ENCODE assay signal across 8 cellular contexts in the genomic region with DNA sequence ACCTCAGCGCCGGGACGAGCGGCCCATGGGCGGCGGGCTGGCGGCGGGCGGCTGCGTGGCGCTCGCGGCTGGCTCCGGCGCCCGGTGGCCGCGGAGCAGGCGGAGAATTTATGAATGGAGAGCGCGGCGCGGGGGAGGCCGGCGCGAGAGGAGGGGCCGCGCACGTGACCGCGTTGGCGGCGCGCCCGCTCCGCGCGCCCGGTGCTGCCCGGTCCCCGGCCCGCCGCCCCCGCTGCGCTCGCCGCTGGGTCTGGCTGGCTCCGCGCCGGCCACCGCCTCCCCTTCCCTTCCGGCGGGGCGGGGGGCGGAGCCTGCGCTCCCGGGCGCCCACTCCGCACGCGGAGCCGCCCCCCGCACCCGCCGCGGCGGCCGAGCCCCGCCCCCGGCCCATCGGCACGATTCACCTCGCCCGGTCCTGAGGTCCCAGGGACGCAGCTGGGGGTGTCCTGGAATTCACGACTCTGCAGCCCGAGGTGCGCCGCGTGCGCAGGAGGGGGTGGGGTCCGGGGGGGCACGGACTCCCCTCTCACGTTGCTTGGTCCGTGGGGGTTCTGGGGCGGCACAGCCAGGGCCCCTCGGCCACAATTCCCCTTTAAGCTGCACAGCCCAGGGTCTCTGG. TPM values are rescaled to one million over a fixed set of nuclear protein-coding genes. Genes with fewer than 3 reads are reported as not detected.
DNase-seq lines count a peak whose midpoint lies in the region; ATAC-seq, FAIRE-seq and TF ChIP-seq lines count a peak whose summit lies in the region.

A gene with protein sequence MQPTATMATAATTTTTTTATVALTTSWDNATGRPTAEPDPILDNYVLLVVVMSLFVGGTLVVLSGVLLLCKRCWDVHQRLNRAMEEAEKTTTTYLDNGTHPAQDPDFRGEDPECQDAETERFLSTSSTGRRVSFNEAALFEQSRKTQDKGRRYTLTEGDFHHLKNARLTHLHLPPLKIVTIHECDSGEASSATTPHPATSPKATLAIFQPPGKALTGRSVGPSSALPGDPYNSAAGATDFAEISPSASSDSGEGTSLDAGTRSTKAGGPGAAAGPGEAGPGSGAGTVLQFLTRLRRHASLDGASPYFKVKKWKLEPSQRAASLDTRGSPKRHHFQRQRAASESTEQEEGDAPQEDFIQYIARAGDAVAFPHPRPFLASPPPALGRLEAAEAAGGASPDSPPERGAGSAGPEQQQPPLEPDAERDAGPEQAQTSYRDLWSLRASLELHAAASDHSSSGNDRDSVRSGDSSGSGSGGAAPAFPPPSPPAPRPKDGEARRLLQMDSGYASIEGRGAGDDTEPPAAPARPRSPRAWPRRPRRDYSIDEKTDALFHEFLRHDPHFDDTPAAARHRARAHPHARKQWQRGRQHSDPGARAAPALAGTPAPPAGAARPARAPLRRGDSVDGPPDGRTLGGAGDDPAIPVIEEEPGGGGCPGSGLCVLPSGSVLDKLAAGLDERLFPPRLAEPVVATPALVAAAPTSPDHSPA (minus strand): TSS at position 252 of the 619 bp plus-strand sequence. CDS start 1,905 bp downstream, outside the sequence.

- 1% methylated on average over 87 of the region's 87 CpGs for WGBS in HUES64
- under 1% methylated on average over 87 of the region's 87 CpGs for WGBS in right cardiac atrium
- 1% methylated on average over 12 to 87 of the region's 87 CpGs for WGBS in small intestine, 3 donors

- no peak for TF ChIP-seq CTCF in CD8-positive, alpha-beta T cell (IDR thresholded peaks at IDR 0.05)

- no peak for FAIRE-seq in small intestine (lab: Jason Lieb, UNC)

- H3K36me3 Mint-ChIP-seq in CD8-positive, alpha-beta T cell, result peaks cover 2% of the 10 kb centered on the region
- H3K36me3 Mint-ChIP-seq in activated naive CD4-positive, alpha-beta T cell treated with anti-CD3 and anti-CD28 coated beads, Interleukin-2, amount 50 U/mL, for 72 hours, result peaks cover 0 to 12% of the 10 kb centered on the region in 2 donors

- peaks cover 36% of the 10 kb centered on the region for H3K4me1 ChIP-seq in CD8-positive, alpha-beta T cell (ENCODE audit: insufficient read depth, low read length)
- H3K4me1 ChIP-seq in HUES64 (ENCODE audit: insufficient read depth, low read length), result peaks cover 7% of the 10 kb centered on the region; the same call in 1 of the 2 replicates
- H3K4me1 ChIP-seq in right cardiac atrium (ENCODE audit: control insufficient read depth, insufficient read depth, low read length), result no peaks in the 10 kb centered on the region
- H3K4me1 ChIP-seq in small intestine (ENCODE audit: control insufficient read depth in 2 of 2, insufficient read depth in 1 of 2, low read depth in 1 of 2, low read length in 1 of 2), result peaks cover 3% of the 10 kb centered on the region in 2 donors

- H3K9me3 Mint-ChIP-seq in CD8-positive, alpha-beta T cell, result no peaks in the 10 kb centered on the region
- H3K9me3 Mint-ChIP-seq in activated naive CD4-positive, alpha-beta T cell treated with anti-CD3 and anti-CD28 coated beads, Interleukin-2, amount 50 U/mL, for 72 hours, result no peaks in the 10 kb centered on the region

- no peak for ATAC-seq in CD8-positive, alpha-beta T cell
- peak; percentile 4 to 7 for ATAC-seq in activated naive CD4-positive, alpha-beta T cell treated with anti-CD3 and anti-CD28 coated beads, Interleukin-2, amount 50 U/mL, for 72 hours
- ATAC-seq in right cardiac atrium (no peak), GM19023 (IDR thresholded peaks at IDR 0.05; ENCODE audit: unreplicated experiment) (no peak)

- peaks cover 30% of the 10 kb centered on the region for H3K4me1 Mint-ChIP-seq in CD8-positive, alpha-beta T cell (ENCODE audit: low read depth)

- no peaks in the 10 kb centered on the region for H3K9me3 ChIP-seq in CD8-positive, alpha-beta T cell (ENCODE audit: low read length)
- H3K9me3 ChIP-seq in HUES64 (ENCODE audit: insufficient read depth, low read depth, low read length), result no peaks in the 10 kb centered on the region
- H3K9me3 ChIP-seq in right cardiac atrium (ENCODE audit: control insufficient read depth, low read length), result no peaks in the 10 kb centered on the region
- H3K9me3 ChIP-seq in small intestine (ENCODE audit: control insufficient read depth, low read depth), result no peaks in the 10 kb centered on the region

- POLR2A ChIA-PET in CD8-positive, alpha-beta T cell (lab: Charles Lee), result interaction anchor here (0.9 to 1.3 kb wide), 3 partner anchors 24 to 124 kb away, joined by 3 to 11 read pairs (median 3); a partner anchor contains a TSS

- peak within 1 kb of the TSS; percentile 58 for H3K27ac Mint-ChIP-seq in CD8-positive, alpha-beta T cell
- H3K27ac Mint-ChIP-seq in activated naive CD4-positive, alpha-beta T cell treated with anti-CD3 and anti-CD28 coated beads, Interleukin-2, amount 50 U/mL, for 72 hours, result no peak within 1 kb of the TSS

- H3K4me3 Mint-ChIP-seq in CD8-positive, alpha-beta T cell, result peak within 1 kb of the TSS; percentile 83

- no peak within 1 kb of the TSS for H3K27ac ChIP-seq in CD8-positive, alpha-beta T cell (ENCODE audit: low read depth, low read length)
- H3K27ac ChIP-seq in HUES64 (ENCODE audit: low read depth, low read length) (peak within 1 kb of the TSS; percentile 33; the same call in 1 of the 2 replicates), right cardiac atrium (ENCODE audit: low read length) (peak within 1 kb of the TSS; percentile 36), small intestine (ENCODE audit: low read depth in 1 of 2, low read length in 1 of 2) (peak within 1 kb of the TSS in 1 of 2 donors; percentile 34)

- H3K36me3 ChIP-seq in CD8-positive, alpha-beta T cell (ENCODE audit: insufficient read depth, low read length), result no peaks in the 10 kb centered on the region
- H3K36me3 ChIP-seq in HUES64 (ENCODE audit: insufficient read depth, low read length) (peaks cover 29% of the 10 kb centered on the region), small intestine (ENCODE audit: control insufficient read depth in 2 of 2, insufficient read depth in 2 of 2, low read length in 2 of 2) (no peaks in the 10 kb centered on the region)

- peaks cover 6% of the 10 kb centered on the region for H3K27me3 Mint-ChIP-seq in CD8-positive, alpha-beta T cell (ENCODE audit: low read depth)

- no peaks in the 10 kb centered on the region for H3K27me3 ChIP-seq in CD8-positive, alpha-beta T cell (ENCODE audit: insufficient read depth, low read length)
- H3K27me3 ChIP-seq in HUES64 (ENCODE audit: insufficient read depth, low read length), result no peaks in the 10 kb centered on the region
- H3K27me3 ChIP-seq in right cardiac atrium (ENCODE audit: control insufficient read depth, insufficient read depth), result no peaks in the 10 kb centered on the region
- H3K27me3 ChIP-seq in small intestine (ENCODE audit: control insufficient read depth in 2 of 2, insufficient read depth in 2 of 2, low read length in 2 of 2), result peaks cover 5 to 6% of the 10 kb centered on the region in 2 donors

- intact Hi-C loops in CD8-positive, alpha-beta T cell (cut with DNase I, micrococcal nuclease), result no loop called here
- intact Hi-C loops in right cardiac atrium (cut with DNase I), result no loop called here

- CTCF ChIA-PET in CD8-positive, alpha-beta T cell (lab: Charles Lee), result interaction anchor here (9.7 kb wide), 1 partner anchor 24 kb away, joined by 498 read pairs; a partner anchor contains a TSS

- peak within 1 kb of the TSS; percentile 23 for H3K4me3 ChIP-seq in CD8-positive, alpha-beta T cell (ENCODE audit: low read depth, low read length)
- H3K4me3 ChIP-seq in HUES64 (ENCODE audit: low read length), result peak within 1 kb of the TSS; percentile 78
- H3K4me3 ChIP-seq in right cardiac atrium (ENCODE audit: low read length), result peak within 1 kb of the TSS; percentile 61
- peak within 1 kb of the TSS; percentile 37 to 60 for H3K4me3 ChIP-seq in small intestine (ENCODE audit: low read depth in 1 of 2, low read length in 2 of 2)

- DNase-seq in CD8-positive, alpha-beta T cell, result peak in 1 of 7 experiments; percentile 54
- no peak for DNase-seq in activated naive CD4-positive, alpha-beta T cell treated with anti-CD3 and anti-CD28 coated beads, Interleukin-2, amount 50 U/mL, for 72 hours (ENCODE audit: low spot score in 2 of 2)
- peak in 2 of 3 donors; percentile 77 to 84 for DNase-seq in right cardiac atrium
- DNase-seq in small intestine, result no peak
- DNase-seq in cerebellar cortex (ENCODE audit: low spot score), result no peak
- DNase-seq in foreskin melanocyte, result no peak

- peak within 1 kb of the TSS; percentile 69 for H3K9ac ChIP-seq in HUES64 (ENCODE audit: low read depth, low read length)

RNA-seq across cellular contexts. Expression of the gene that starts here (rescaled TPM):
- total RNA-seq in CD8-positive, alpha-beta T cell, result under 1 TPM; 0.49 to 0.67 TPM
- 7.7 TPM for polyA plus RNA-seq in HUES64 (2013, experiment 1 of 2)
- 10.9 TPM for polyA plus RNA-seq in HUES64 (2013, experiment 2 of 2)
- total RNA-seq in activated naive CD4-positive, alpha-beta T cell treated with anti-CD3 and anti-CD28 coated beads, Interleukin-2, amount 50 U/mL, for 72 hours, result 1 to 10 TPM; 1.0 to 1.6 TPM
- total RNA-seq in right cardiac atrium, result 1 to 10 TPM in 3 of 4 donors, under 1 TPM in 1; 0.89 to 2.2 (median 1.5) TPM
- polyA plus RNA-seq in right cardiac atrium (0.97 TPM), small intestine (under 1 TPM in 1 of 3 donors, not detected in 2; 0.30 TPM)

Comparison
In these comparisons a context has a peak if more than half of its experiments do, and no peak if none do; other contexts are left out.
1. ATAC-seq: peak in activated naive CD4-positive, alpha-beta T cell treated with anti-CD3 and anti-CD28 coated beads, Interleukin-2, amount 50 U/mL, for 72 hours (2 of 2); none in CD8-positive, alpha-beta T cell (single experiment), right cardiac atrium (0 of 2) and GM19023 (single experiment).
2. DNase-seq: peak in right cardiac atrium (2 of 3); none in activated naive CD4-positive, alpha-beta T cell treated with anti-CD3 and anti-CD28 coated beads, Interleukin-2, amount 50 U/mL, for 72 hours (0 of 2), small intestine (single experiment), cerebellar cortex (single experiment) and foreskin melanocyte (single experiment).
3. H3K4me3 ChIP-seq: peak in every context shown above with its lines; median percentile 78 in HUES64; 61 in right cardiac atrium; 48 in small intestine; 23 in CD8-positive, alpha-beta T cell.